In the genomic region with DNA sequence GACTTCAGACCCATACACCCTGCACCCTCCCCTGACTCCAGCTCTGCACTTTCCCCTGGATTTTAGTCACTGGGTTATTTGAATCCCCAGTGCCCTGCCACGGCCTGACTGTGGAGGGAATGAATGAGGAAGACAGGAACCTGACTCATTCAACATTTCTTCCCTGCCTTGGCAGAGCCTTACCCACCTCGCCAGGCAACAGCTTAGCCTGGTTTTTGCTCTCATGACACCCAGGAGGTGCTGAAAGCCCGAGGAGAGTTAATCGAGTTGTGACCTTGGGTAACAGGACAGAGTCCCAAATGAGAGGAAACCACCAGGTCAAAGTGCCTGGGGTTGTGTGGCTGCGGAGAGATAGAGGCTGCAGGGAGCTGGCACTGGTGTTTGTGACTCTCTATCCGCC, we compare ENCODE assay signal across 11 cellular contexts.
DNase-seq lines count a peak whose midpoint lies in the region; ATAC-seq, FAIRE-seq and TF ChIP-seq lines count a peak whose summit lies in the region.
"Had no signal": no experiment of that assay in that cellular context is flagged by ENCODE, and none has a peak within 500 bp of the region (broad histone marks: within the 10 kb centered on the region; RNA-seq: fewer than 3 reads in every experiment).

No MANE protein-coding gene starts in this region.

- H3K27ac Mint-ChIP-seq in WTC11 = no peak overlapping the region
- H3K27ac Mint-ChIP-seq: activated CD4-positive, alpha-beta T cell treated with anti-CD3 and anti-CD28 coated beads, Interleukin-2, amount 10 ng/mL, durations not matched to agents 24 days and 14 days had no signal

- FAIRE-seq in GM12891 (lab: Jason Lieb, UNC) = no peak

- H3K27me3 Mint-ChIP-seq in WTC11 (ENCODE audit: low read depth) = peaks cover 11% of the 10 kb centered on the region

- H3K9me3 ChIP-seq in skeletal muscle satellite cell (replicated peaks; ENCODE audit: low read length) = no peaks in the 10 kb centered on the region
- H3K9me3 ChIP-seq: SJCRH30, stomach had no signal

- no peak for ATAC-seq in WTC11

- peaks cover 66% of the 10 kb centered on the region for H3K4me1 Mint-ChIP-seq in WTC11
- H3K4me1 Mint-ChIP-seq: activated CD4-positive, alpha-beta T cell treated with anti-CD3 and anti-CD28 coated beads, Interleukin-2, amount 10 ng/mL, durations not matched to agents 24 days and 14 days had no signal

- peaks cover 40% of the 10 kb centered on the region for H3K4me1 ChIP-seq in skeletal muscle satellite cell (ENCODE audit: control insufficient read depth, insufficient read depth, low read length)
- H3K4me1 ChIP-seq: stomach had no signal

- H3K4me2 ChIP-seq in skeletal muscle satellite cell (ENCODE audit: low read length) = peak overlapping the region; percentile 49

- POLR2A ChIA-PET in WTC11 (lab: Charles Lee) = no interaction called here

- TF ChIP-seq CTCF in WTC11 (IDR thresholded peaks at IDR 0.05) = no peak

- no peaks in the 10 kb centered on the region for H3K27me3 ChIP-seq in skeletal muscle satellite cell (ENCODE audit: control insufficient read depth, insufficient read depth, low read length)
- H3K27me3 ChIP-seq: stomach had no signal

- H3K36me3 ChIP-seq in skeletal muscle satellite cell (ENCODE audit: insufficient read depth, low read length) = no peaks in the 10 kb centered on the region
- H3K36me3 ChIP-seq: SJCRH30, stomach had no signal

- intact Hi-C loops in cardiac septum (cut with DNase I) = loop anchor here (2.0 kb wide), 1 partner anchor 18 kb away; no protein-coding TSS in a partner anchor

- DNase-seq in HS-27A (ENCODE audit: low read depth) = peak; percentile 64
- peak; percentile 69 for DNase-seq in amniotic epithelial cell (ENCODE audit: low read depth)
- peak; percentile 84 for DNase-seq in cardiac septum (ENCODE audit: low spot score)
- DNase-seq in GM12891 (ENCODE audit: insufficient read length, low spot score) = no peak
- DNase-seq in NCI-H526 treated with DMSO at 0.1 percent for 48 hours (lab: John Stamatoyannopoulos, UW) = no peak
- no peak for DNase-seq in WTC11 (ENCODE audit: low spot score)
- DNase-seq: activated CD4-positive, alpha-beta T cell treated with anti-CD3 and anti-CD28 coated beads, Interleukin-2, amount 10 ng/mL, durations not matched to agents 24 days and 14 days; NCI-H1930; SJCRH30; stomach had no signal

- no peak for TF ChIP-seq POLR2A in GM12891 (IDR thresholded peaks at IDR 0.05; ENCODE audit: low read depth, low read length)

- no peak overlapping the region for H3K4me3 Mint-ChIP-seq in WTC11
- H3K4me3 Mint-ChIP-seq: activated CD4-positive, alpha-beta T cell treated with anti-CD3 and anti-CD28 coated beads, Interleukin-2, amount 10 ng/mL, durations not matched to agents 24 days and 14 days had no signal

- no peak overlapping the region for H3K9ac ChIP-seq in skeletal muscle satellite cell (ENCODE audit: low read depth, low read length)

- H3K4me3 ChIP-seq in skeletal muscle satellite cell (ENCODE audit: low read length) = no peak overlapping the region
- H3K4me3 ChIP-seq: SJCRH30, stomach had no signal

- CTCF ChIA-PET in WTC11 (lab: Charles Lee) = interaction anchor here (0.5 to 1.7 kb wide), 4 partner anchors 8 to 41 kb away, joined by 3 to 9 read pairs (median 4); no protein-coding TSS in a partner anchor

- peaks cover 2% of the 10 kb centered on the region; the same call in 1 of the 2 replicates for H3K9me3 Mint-ChIP-seq in WTC11
- H3K9me3 Mint-ChIP-seq: activated CD4-positive, alpha-beta T cell treated with anti-CD3 and anti-CD28 coated beads, Interleukin-2, amount 10 ng/mL, durations not matched to agents 24 days and 14 days had no signal

- H3K36me3 Mint-ChIP-seq in WTC11 = no peaks in the 10 kb centered on the region

TF ChIP-seq in GM12891, 5 proteins besides CTCF, POLR2A, EP300 and RAD21:
- TF ChIP-seq POU2F2 (IDR thresholded peaks at IDR 0.05; ENCODE audit: low read depth, low read length) (no peak), POLR2AphosphoS5 (IDR thresholded peaks at IDR 0.05; ENCODE audit: low read depth, low read length) (no peak), TAF1 (IDR thresholded peaks at IDR 0.05; ENCODE audit: low read depth, low read length) (no peak), PAX5 (IDR thresholded peaks at IDR 0.05; ENCODE audit: insufficient read depth, low read length, severe bottlenecking) (no peak), SPI1 (IDR thresholded peaks at IDR 0.05; ENCODE audit: low read depth, low read length) (no peak)

TF ChIP-seq in WTC11, 78 proteins besides CTCF, POLR2A, EP300 and RAD21 (continues in another document):
- TF ChIP-seq SMAD3 (CRISPR knock-in tag; IDR thresholded peaks at IDR 0.05; ENCODE audit: borderline replicate concordance) (no peak), ESRRA (CRISPR knock-in tag; IDR thresholded peaks at IDR 0.05; ENCODE audit: borderline replicate concordance) (no peak), TEAD1 (CRISPR knock-in tag; IDR thresholded peaks at IDR 0.05) (no peak), GTF2I (CRISPR knock-in tag; conservative IDR thresholded peaks at IDR 0.05) (no peak), ZBTB21 (CRISPR knock-in tag; IDR thresholded peaks at IDR 0.05; ENCODE audit: borderline replicate concordance) (no peak), ZNF121 (CRISPR knock-in tag; IDR thresholded peaks at IDR 0.05) (no peak), NR2C2 (CRISPR knock-in tag; IDR thresholded peaks at IDR 0.05) (no peak), NR3C1 (CRISPR knock-in tag; conservative IDR thresholded peaks at IDR 0.05; ENCODE audit: low read depth) (no peak), TEAD4 (CRISPR knock-in tag; IDR thresholded peaks at IDR 0.05) (no peak), SP1 (CRISPR knock-in tag; conservative IDR thresholded peaks at IDR 0.05) (no peak)
- TF ChIP-seq, protein P1, sequence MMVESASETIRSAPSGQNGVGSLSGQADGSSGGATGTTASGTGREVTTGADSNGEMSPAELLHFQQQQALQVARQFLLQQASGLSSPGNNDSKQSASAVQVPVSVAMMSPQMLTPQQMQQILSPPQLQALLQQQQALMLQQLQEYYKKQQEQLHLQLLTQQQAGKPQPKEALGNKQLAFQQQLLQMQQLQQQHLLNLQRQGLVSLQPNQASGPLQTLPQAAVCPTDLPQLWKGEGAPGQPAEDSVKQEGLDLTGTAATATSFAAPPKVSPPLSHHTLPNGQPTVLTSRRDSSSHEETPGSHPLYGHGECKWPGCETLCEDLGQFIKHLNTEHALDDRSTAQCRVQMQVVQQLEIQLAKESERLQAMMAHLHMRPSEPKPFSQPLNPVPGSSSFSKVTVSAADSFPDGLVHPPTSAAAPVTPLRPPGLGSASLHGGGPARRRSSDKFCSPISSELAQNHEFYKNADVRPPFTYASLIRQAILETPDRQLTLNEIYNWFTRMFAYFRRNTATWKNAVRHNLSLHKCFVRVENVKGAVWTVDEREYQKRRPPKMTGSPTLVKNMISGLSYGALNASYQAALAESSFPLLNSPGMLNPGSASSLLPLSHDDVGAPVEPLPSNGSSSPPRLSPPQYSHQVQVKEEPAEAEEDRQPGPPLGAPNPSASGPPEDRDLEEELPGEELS (CRISPR knock-in tag; IDR thresholded peaks at IDR 0.05) = no peak
- TF ChIP-seq, protein P2, sequence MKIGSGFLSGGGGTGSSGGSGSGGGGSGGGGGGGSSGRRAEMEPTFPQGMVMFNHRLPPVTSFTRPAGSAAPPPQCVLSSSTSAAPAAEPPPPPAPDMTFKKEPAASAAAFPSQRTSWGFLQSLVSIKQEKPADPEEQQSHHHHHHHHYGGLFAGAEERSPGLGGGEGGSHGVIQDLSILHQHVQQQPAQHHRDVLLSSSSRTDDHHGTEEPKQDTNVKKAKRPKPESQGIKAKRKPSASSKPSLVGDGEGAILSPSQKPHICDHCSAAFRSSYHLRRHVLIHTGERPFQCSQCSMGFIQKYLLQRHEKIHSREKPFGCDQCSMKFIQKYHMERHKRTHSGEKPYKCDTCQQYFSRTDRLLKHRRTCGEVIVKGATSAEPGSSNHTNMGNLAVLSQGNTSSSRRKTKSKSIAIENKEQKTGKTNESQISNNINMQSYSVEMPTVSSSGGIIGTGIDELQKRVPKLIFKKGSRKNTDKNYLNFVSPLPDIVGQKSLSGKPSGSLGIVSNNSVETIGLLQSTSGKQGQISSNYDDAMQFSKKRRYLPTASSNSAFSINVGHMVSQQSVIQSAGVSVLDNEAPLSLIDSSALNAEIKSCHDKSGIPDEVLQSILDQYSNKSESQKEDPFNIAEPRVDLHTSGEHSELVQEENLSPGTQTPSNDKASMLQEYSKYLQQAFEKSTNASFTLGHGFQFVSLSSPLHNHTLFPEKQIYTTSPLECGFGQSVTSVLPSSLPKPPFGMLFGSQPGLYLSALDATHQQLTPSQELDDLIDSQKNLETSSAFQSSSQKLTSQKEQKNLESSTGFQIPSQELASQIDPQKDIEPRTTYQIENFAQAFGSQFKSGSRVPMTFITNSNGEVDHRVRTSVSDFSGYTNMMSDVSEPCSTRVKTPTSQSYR (CRISPR knock-in tag; IDR thresholded peaks at IDR 0.05) = no peak
- TF ChIP-seq, protein P3, sequence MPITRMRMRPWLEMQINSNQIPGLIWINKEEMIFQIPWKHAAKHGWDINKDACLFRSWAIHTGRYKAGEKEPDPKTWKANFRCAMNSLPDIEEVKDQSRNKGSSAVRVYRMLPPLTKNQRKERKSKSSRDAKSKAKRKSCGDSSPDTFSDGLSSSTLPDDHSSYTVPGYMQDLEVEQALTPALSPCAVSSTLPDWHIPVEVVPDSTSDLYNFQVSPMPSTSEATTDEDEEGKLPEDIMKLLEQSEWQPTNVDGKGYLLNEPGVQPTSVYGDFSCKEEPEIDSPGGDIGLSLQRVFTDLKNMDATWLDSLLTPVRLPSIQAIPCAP (CRISPR knock-in tag; IDR thresholded peaks at IDR 0.05) = no peak
- TF ChIP-seq, protein P4, sequence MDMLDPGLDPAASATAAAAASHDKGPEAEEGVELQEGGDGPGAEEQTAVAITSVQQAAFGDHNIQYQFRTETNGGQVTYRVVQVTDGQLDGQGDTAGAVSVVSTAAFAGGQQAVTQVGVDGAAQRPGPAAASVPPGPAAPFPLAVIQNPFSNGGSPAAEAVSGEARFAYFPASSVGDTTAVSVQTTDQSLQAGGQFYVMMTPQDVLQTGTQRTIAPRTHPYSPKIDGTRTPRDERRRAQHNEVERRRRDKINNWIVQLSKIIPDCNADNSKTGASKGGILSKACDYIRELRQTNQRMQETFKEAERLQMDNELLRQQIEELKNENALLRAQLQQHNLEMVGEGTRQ (CRISPR knock-in tag; IDR thresholded peaks at IDR 0.05) = no peak

Comparison
In these comparisons a context has a peak if more than half of its experiments do, and no peak if none do; other contexts are left out.
1. DNase-seq: peak in HS-27A (single experiment), amniotic epithelial cell (single experiment) and cardiac septum (single experiment); none in GM12891 (single experiment), NCI-H526 treated with DMSO at 0.1 percent for 48 hours (single experiment) and WTC11 (single experiment).